Comparison of ENCODE assay signal across 9 cellular contexts in the genomic region with DNA sequence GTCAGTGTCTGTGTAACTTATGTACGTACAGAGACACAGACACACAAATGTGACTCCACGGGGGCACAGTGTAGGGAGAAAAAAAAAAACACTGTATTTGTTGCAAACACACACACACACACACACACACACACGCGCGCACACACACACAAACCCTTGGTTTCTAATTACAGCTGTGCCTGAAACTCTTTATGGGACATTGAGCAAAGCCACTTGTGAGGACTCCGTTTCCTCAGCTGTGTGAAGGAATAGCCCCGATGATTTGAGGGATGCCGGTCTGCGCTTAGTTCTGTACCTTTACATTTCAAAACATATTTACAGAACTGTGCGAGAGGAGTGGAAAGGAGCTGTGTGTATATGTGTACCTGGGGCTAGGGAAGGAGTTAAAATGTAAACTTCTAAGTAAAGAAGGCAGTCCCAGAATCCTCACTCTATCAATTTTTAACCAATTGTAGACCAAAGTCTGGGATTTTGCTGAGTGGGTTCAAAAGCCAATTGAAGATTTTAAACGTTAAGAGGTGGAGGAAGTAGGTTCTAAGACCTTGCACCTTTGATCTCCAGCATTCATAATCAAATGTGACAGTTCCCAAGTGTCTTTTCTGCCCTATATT. TPM values are rescaled to one million over a fixed set of nuclear protein-coding genes. Genes with fewer than 3 reads are reported as not detected.
A peak's percentile ranks its signal among the peaks of the same experiment; 100 is the strongest.
DNase-seq lines count a peak whose midpoint lies in the region; ATAC-seq, FAIRE-seq and TF ChIP-seq lines count a peak whose summit lies in the region.
"Had no signal": no experiment of that assay in that cellular context is flagged by ENCODE, and none has a peak within 500 bp of the region (broad histone marks: within the 10 kb centered on the region; RNA-seq: fewer than 3 reads in every experiment).

No MANE protein-coding gene starts in this region.

- H3K4me2 ChIP-seq in Karpas-422 (ENCODE audit: low read depth, low read length, poor library complexity, severe bottlenecking): peak overlapping the region; percentile 93
- H3K4me2 ChIP-seq in keratinocyte (ENCODE audit: control insufficient read depth, extremely low read depth, insufficient read depth, low read depth, low read length): peak overlapping the region; percentile 84
- H3K4me2 ChIP-seq in smooth muscle cell: peak overlapping the region; percentile 85

- H3K9me3 ChIP-seq in Karpas-422 (ENCODE audit: low read length) (no peaks in the 10 kb centered on the region), keratinocyte (ENCODE audit: control insufficient read depth, low read depth, low read length) (no peaks in the 10 kb centered on the region), smooth muscle cell (replicated peaks; ENCODE audit: low read depth) (no peaks in the 10 kb centered on the region)

- H3K27ac ChIP-seq in Karpas-422 (ENCODE audit: low read length) (peak overlapping the region; percentile 98), keratinocyte (ENCODE audit: control insufficient read depth, insufficient read depth, low read length) (peak overlapping the region; percentile 68), smooth muscle cell (ENCODE audit: low read depth) (peak overlapping the region; percentile 46)

- H3K27me3 ChIP-seq in Karpas-422 (ENCODE audit: low read length) (no peaks in the 10 kb centered on the region), keratinocyte (ENCODE audit: control insufficient read depth, extremely low read depth, insufficient read depth, low read length) (no peaks in the 10 kb centered on the region), smooth muscle cell (ENCODE audit: low read depth) (no peaks in the 10 kb centered on the region)

- H3K4me3 ChIP-seq in Karpas-422 (ENCODE audit: low read length) (peak overlapping the region; percentile 54), keratinocyte (ENCODE audit: control insufficient read depth in 2 of 3, extremely low read depth in 1 of 3, insufficient read depth in 2 of 3, low read depth in 1 of 3, low read length in 3 of 3) (peak overlapping the region; percentile 14 to 76 (median 56)), smooth muscle cell (peak overlapping the region; percentile 49)

- FAIRE-seq in keratinocyte (lab: Jason Lieb, UNC): no peak

- peak overlapping the region; percentile 73 for H3K4me3 Mint-ChIP-seq in activated naive CD8-positive, alpha-beta T cell treated with anti-CD3 and anti-CD28 coated beads, Interleukin-2, amount 10 ng/mL, durations not matched to agents 7 days and 5 days

- no peaks in the 10 kb centered on the region for H4K20me1 ChIP-seq in Karpas-422 (ENCODE audit: insufficient read depth, low read depth, low read length)
- no peaks in the 10 kb centered on the region for H4K20me1 ChIP-seq in keratinocyte (ENCODE audit: control insufficient read depth, extremely low read depth, insufficient read depth, low read length)
- H4K20me1 ChIP-seq in smooth muscle cell (ENCODE audit: low read depth): no peaks in the 10 kb centered on the region

- H3K36me3 ChIP-seq in Karpas-422 (ENCODE audit: insufficient read depth, low read length): no peaks in the 10 kb centered on the region
- peaks cover 0 to 2% of the 10 kb centered on the region in 2 experiments for H3K36me3 ChIP-seq in keratinocyte (ENCODE audit: control insufficient read depth in 2 of 2, extremely low read depth in 1 of 2, insufficient read depth in 2 of 2, low read length in 2 of 2)
- H3K36me3 ChIP-seq in smooth muscle cell (ENCODE audit: low read depth): no peaks in the 10 kb centered on the region

- peaks cover 3% of the 10 kb centered on the region for H3K9me3 Mint-ChIP-seq in activated naive CD8-positive, alpha-beta T cell treated with anti-CD3 and anti-CD28 coated beads, Interleukin-2, amount 10 ng/mL, durations not matched to agents 7 days and 5 days

- H3K9me1 ChIP-seq in keratinocyte (ENCODE audit: control insufficient read depth, extremely low read depth, insufficient read depth, low read length): no peaks in the 10 kb centered on the region

- 21% methylated on average over 11 of the region's 11 CpGs for WGBS in smooth muscle cell (ENCODE audit: low lambda C conversion rate)

- ATAC-seq in activated naive CD8-positive, alpha-beta T cell treated with anti-CD3 and anti-CD28 coated beads, Interleukin-2, amount 10 ng/mL, durations not matched to agents 7 days and 5 days (ENCODE audit: low read depth): no peak

- POLR2A ChIA-PET in activated naive CD8-positive, alpha-beta T cell treated with anti-CD3 and anti-CD28 coated beads, Interleukin-2, amount 10 ng/mL, durations not matched to agents 7 days and 5 days (lab: Charles Lee): interaction anchor here (0.7 to 9.2 kb wide), 4 partner anchors 10 to 224 kb away, joined by 3 to 271 read pairs (median 4); no protein-coding TSS in a partner anchor

- DNase-seq in Karpas-422 (peak; percentile 76), keratinocyte (ENCODE audit: low read depth, low spot score) (no peak), smooth muscle cell (lab: John Stamatoyannopoulos, UW; ENCODE audit: unreplicated experiment) (peak; percentile 16), NCI-H446 treated with DMSO at 0.1 percent for 48 hours (lab: John Stamatoyannopoulos, UW) (no peak), NCI-H2081 treated with DMSO at 0.1 percent for 48 hours (lab: John Stamatoyannopoulos, UW) (no peak), mesenteric fat pad (ENCODE audit: low spot score) (no peak)
- no peak for DNase-seq in activated naive CD8-positive, alpha-beta T cell treated with anti-CD3 and anti-CD28 coated beads, Interleukin-2, amount 10 ng/mL, durations not matched to agents 7 days and 5 days
- DNase-seq: activated T-cell treated with anti-CD3 and anti-CD28 coated beads, Interleukin-2, amount 50 U/mL, for 48 hours; NCI-H1092 had no signal

- H3K79me2 ChIP-seq in Karpas-422 (ENCODE audit: low read length) (peaks cover 7% of the 10 kb centered on the region), keratinocyte (ENCODE audit: control insufficient read depth, insufficient read depth, low read length) (no peaks in the 10 kb centered on the region), smooth muscle cell (ENCODE audit: low read depth) (no peaks in the 10 kb centered on the region)

- H3K36me3 Mint-ChIP-seq in activated naive CD8-positive, alpha-beta T cell treated with anti-CD3 and anti-CD28 coated beads, Interleukin-2, amount 10 ng/mL, durations not matched to agents 7 days and 5 days: peaks cover 17% of the 10 kb centered on the region

- peaks cover 60% of the 10 kb centered on the region for H3K4me1 ChIP-seq in Karpas-422 (ENCODE audit: low read length)
- H3K4me1 ChIP-seq in keratinocyte (ENCODE audit: control insufficient read depth, extremely low read depth, insufficient read depth, low read length): peaks cover 28% of the 10 kb centered on the region
- peaks cover 44% of the 10 kb centered on the region for H3K4me1 ChIP-seq in smooth muscle cell (ENCODE audit: low read depth)

- dilution Hi-C loops in keratinocyte (cut with MboI; ENCODE audit: extremely low pct_ligation_motif_present, low sequenced_read_pairs): no loop called here

- no peaks in the 10 kb centered on the region for H3K27me3 Mint-ChIP-seq in activated naive CD8-positive, alpha-beta T cell treated with anti-CD3 and anti-CD28 coated beads, Interleukin-2, amount 10 ng/mL, durations not matched to agents 7 days and 5 days

- H2AFZ ChIP-seq in Karpas-422 (ENCODE audit: low read length): peak overlapping the region; percentile 11; the same call in 1 of the 2 replicates
- H2AFZ ChIP-seq in keratinocyte (ENCODE audit: control insufficient read depth, low read length): peak overlapping the region; percentile 95
- H2AFZ ChIP-seq in smooth muscle cell (ENCODE audit: low read depth): peak overlapping the region; percentile 63

- H3F3A ChIP-seq in smooth muscle cell (ENCODE audit: low read depth): no peaks in the 10 kb centered on the region

- H3K27ac Mint-ChIP-seq in activated naive CD8-positive, alpha-beta T cell treated with anti-CD3 and anti-CD28 coated beads, Interleukin-2, amount 10 ng/mL, durations not matched to agents 7 days and 5 days: peak overlapping the region; percentile 81

- peak overlapping the region; percentile 97 for H3K9ac ChIP-seq in Karpas-422 (ENCODE audit: low read length)
- peak overlapping the region; percentile 70 for H3K9ac ChIP-seq in keratinocyte (ENCODE audit: control insufficient read depth, extremely low read depth, insufficient read depth, low read length)
- peak overlapping the region; percentile 39 for H3K9ac ChIP-seq in smooth muscle cell (ENCODE audit: low read depth)

- H3K9me2 ChIP-seq in Karpas-422 (replicated peaks; ENCODE audit: insufficient read depth, low read length): no peaks in the 10 kb centered on the region

- peaks cover 55% of the 10 kb centered on the region for H3K4me1 Mint-ChIP-seq in activated naive CD8-positive, alpha-beta T cell treated with anti-CD3 and anti-CD28 coated beads, Interleukin-2, amount 10 ng/mL, durations not matched to agents 7 days and 5 days

- TF ChIP-seq CTCF in keratinocyte (optimal IDR thresholded peaks at IDR 0.05 in 1 of 3, IDR thresholded peaks at IDR 0.05 in 1 of 3, conservative IDR thresholded peaks at IDR 0.05 in 1 of 3; ENCODE audit: extremely low read depth in 1 of 3, insufficient read depth in 2 of 3, low read length in 3 of 3) (no peak), smooth muscle cell (IDR thresholded peaks at IDR 0.05; ENCODE audit: borderline replicate concordance, insufficient read depth, poor library complexity, severe bottlenecking) (no peak)

RNA-seq across cellular contexts. Expression of a gene that starts 5.3 kb away (rescaled TPM):
- 488 and 569 TPM in 2 replicates for total RNA-seq in Karpas-422 (2014; rRNA removed; shearing (Covaris generic); ENCODE audit: low replicate concordance)
- 10 to 100 TPM; 32.1 to 34.0 TPM for total RNA-seq in activated naive CD8-positive, alpha-beta T cell treated with anti-CD3 and anti-CD28 coated beads, Interleukin-2, amount 10 ng/mL, durations not matched to agents 7 days and 5 days
- polyA plus RNA-seq in keratinocyte (4.1 to 7.8 TPM (median 7.7 TPM) in 3 replicates), smooth muscle cell (16.8 and 18.3 TPM in 2 replicates)
- 17.9 TPM for polyA plus RNA-seq in keratinocyte (2011; ENCODE audit: low read depth)
- polyA plus RNA-seq in keratinocyte (2011; cell fraction: cytosol; rRNA removed): 3.7 TPM in 2 replicates
- 17.1 and 23.6 TPM in 2 replicates for polyA plus RNA-seq in keratinocyte (2011; cell fraction: nucleus; rRNA removed)
- polyA plus RNA-seq in keratinocyte (2012; ENCODE audit: low replicate concordance): 10.9 and 81.2 TPM in 2 replicates
- 9.3 to 25.2 TPM (median 9.4 TPM) in 3 replicates for polyA minus RNA-seq in keratinocyte
- 5.9 TPM for polyA minus RNA-seq in keratinocyte (2011; cell fraction: cytosol; rRNA and poly(A)+ RNA removed)
- polyA minus RNA-seq in keratinocyte (2011; cell fraction: nucleus; rRNA and poly(A)+ RNA removed): 13.9 and 17.6 TPM in 2 replicates
- total RNA-seq in smooth muscle cell (30.8 and 39.1 TPM in 2 replicates), mesenteric fat pad (255 TPM)

RNA-seq across cellular contexts. Expression of a gene that starts 48.3 kb away (rescaled TPM):
- not detected in 2 replicates for total RNA-seq in Karpas-422 (2014; rRNA removed; shearing (Covaris generic); ENCODE audit: low replicate concordance)
- not detected for total RNA-seq in activated naive CD8-positive, alpha-beta T cell treated with anti-CD3 and anti-CD28 coated beads, Interleukin-2, amount 10 ng/mL, durations not matched to agents 7 days and 5 days
- polyA plus RNA-seq in keratinocyte: not detected in 3 replicates
- not detected for polyA plus RNA-seq in keratinocyte (2011; ENCODE audit: low read depth)
- polyA plus RNA-seq in keratinocyte (2011; cell fraction: cytosol; rRNA removed): not detected in 2 replicates
- polyA plus RNA-seq in keratinocyte (2011; cell fraction: nucleus; rRNA removed): not detected in 2 replicates
- not detected in 2 replicates for polyA plus RNA-seq in keratinocyte (2012; ENCODE audit: low replicate concordance)
- polyA minus RNA-seq in keratinocyte: not detected in 3 replicates
- polyA minus RNA-seq in keratinocyte (2011; cell fraction: cytosol; rRNA and poly(A)+ RNA removed): not detected
- polyA minus RNA-seq in keratinocyte (2011; cell fraction: nucleus; rRNA and poly(A)+ RNA removed): not detected in 2 replicates
- total RNA-seq in smooth muscle cell: not detected in 2 replicates
- not detected in 2 replicates for polyA plus RNA-seq in smooth muscle cell
- total RNA-seq in mesenteric fat pad: not detected

Comparison
In these comparisons a context has a peak if more than half of its experiments do, and no peak if none do; other contexts are left out.
1. DNase-seq: peak in Karpas-422 (single experiment) and smooth muscle cell (single experiment); none in activated naive CD8-positive, alpha-beta T cell treated with anti-CD3 and anti-CD28 coated beads, Interleukin-2, amount 10 ng/mL, durations not matched to agents 7 days and 5 days (single experiment), keratinocyte (single experiment), NCI-H446 treated with DMSO at 0.1 percent for 48 hours (single experiment), NCI-H2081 treated with DMSO at 0.1 percent for 48 hours (single experiment) and mesenteric fat pad (single experiment).
2. H2AFZ ChIP-seq: peak in every context shown above with its lines; median percentile 95 in keratinocyte; 63 in smooth muscle cell; 11 in Karpas-422.
3. H3K27ac ChIP-seq: peak in every context shown above with its lines; median percentile 98 in Karpas-422; 68 in keratinocyte; 46 in smooth muscle cell.
4. H3K9ac ChIP-seq: peak in every context shown above with its lines; median percentile 97 in Karpas-422; 70 in keratinocyte; 39 in smooth muscle cell.
5. Peak in every context shown above with its lines, with median percentiles within 50 percentile points of each other: H3K4me2 ChIP-seq and H3K4me3 ChIP-seq.